Comparison of ENCODE assay signal across 8 cellular contexts in the genomic region with DNA sequence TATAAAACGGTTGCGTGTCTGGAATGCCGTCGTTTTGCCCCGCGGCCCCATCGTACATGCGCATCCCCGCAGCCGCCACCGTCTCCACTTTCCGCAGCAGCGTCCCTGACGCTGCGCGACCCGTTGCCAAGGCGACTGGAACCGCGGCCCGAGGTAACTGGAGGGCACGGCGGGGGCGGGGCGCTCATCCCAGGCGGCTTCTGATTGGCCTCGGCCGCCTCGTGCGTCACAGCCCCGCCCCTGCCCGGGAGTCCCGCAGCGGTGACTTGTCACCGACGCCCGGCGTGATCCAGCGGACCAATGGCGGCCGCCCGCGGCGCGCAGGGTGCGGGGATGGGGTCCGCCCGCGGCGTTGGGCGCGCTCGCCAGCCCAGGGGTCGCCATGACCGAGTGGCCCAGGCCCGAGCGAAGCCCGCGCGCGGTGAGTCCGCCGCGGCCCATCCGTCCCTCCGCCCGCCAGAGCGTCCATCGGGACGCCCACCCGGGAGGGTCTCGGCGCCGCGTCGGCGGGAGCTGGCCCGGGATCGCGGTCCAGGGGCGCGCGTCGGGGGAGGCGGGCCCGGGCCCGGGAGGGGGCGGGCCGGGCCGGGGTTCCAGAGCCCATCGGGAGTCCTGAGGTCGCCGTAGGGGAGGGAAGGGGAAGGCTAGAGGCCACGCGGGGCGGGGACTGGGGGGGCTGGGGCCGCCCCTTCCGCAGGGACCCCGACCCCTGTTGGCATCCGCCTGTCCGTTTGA. TPM values are rescaled to one million over a fixed set of nuclear protein-coding genes. Genes with fewer than 3 reads are reported as not detected.
DNase-seq lines count a peak whose midpoint lies in the region; ATAC-seq lines count a peak whose summit lies in the region.

A gene with protein sequence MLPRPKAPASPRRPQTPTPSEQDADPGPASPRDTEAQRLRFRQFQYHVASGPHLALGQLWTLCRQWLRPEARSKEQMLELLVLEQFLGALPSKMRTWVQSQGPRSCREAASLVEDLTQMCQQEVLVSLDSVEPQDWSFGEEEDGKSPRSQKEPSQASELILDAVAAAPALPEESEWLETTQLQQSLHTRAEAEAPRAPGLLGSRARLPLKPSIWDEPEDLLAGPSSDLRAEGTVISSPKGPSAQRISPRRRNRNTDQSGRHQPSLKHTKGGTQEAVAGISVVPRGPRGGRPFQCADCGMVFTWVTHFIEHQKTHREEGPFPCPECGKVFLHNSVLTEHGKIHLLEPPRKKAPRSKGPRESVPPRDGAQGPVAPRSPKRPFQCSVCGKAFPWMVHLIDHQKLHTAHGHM (plus strand): TSS at position 285 of the 735 bp plus-strand sequence. CDS start 3,812 bp downstream, outside the sequence.

- H3K27ac Mint-ChIP-seq in activated CD4-positive, alpha-beta T cell treated with anti-CD3 and anti-CD28 coated beads, Interleukin-2, amount 10 ng/mL, durations not matched to agents 7 days and 5 days = peak within 1 kb of the TSS; percentile 76
- H3K27ac Mint-ChIP-seq in activated naive CD8-positive, alpha-beta T cell treated with anti-CD3 and anti-CD28 coated beads, Interleukin-2, amount 50 U/mL, for 24 hours = no peak within 1 kb of the TSS

- H3K4me1 Mint-ChIP-seq in activated CD4-positive, alpha-beta T cell treated with anti-CD3 and anti-CD28 coated beads, Interleukin-2, amount 10 ng/mL, durations not matched to agents 7 days and 5 days = peaks cover 4% of the 10 kb centered on the region
- H3K4me1 Mint-ChIP-seq in activated naive CD8-positive, alpha-beta T cell treated with anti-CD3 and anti-CD28 coated beads, Interleukin-2, amount 50 U/mL, for 24 hours = no peaks in the 10 kb centered on the region

- CTCF ChIA-PET in activated CD4-positive, alpha-beta T cell treated with anti-CD3 and anti-CD28 coated beads, Interleukin-2, amount 10 ng/mL, durations not matched to agents 7 days and 5 days (lab: Charles Lee) = no interaction called here

- H3K9me3 Mint-ChIP-seq in activated CD4-positive, alpha-beta T cell treated with anti-CD3 and anti-CD28 coated beads, Interleukin-2, amount 10 ng/mL, durations not matched to agents 7 days and 5 days = peaks cover 32% of the 10 kb centered on the region
- H3K9me3 Mint-ChIP-seq in activated naive CD8-positive, alpha-beta T cell treated with anti-CD3 and anti-CD28 coated beads, Interleukin-2, amount 50 U/mL, for 24 hours = peaks cover 36% of the 10 kb centered on the region

- peaks cover 6% of the 10 kb centered on the region for H3K27me3 Mint-ChIP-seq in activated CD4-positive, alpha-beta T cell treated with anti-CD3 and anti-CD28 coated beads, Interleukin-2, amount 10 ng/mL, durations not matched to agents 7 days and 5 days
- peaks cover 26% of the 10 kb centered on the region for H3K27me3 Mint-ChIP-seq in activated naive CD8-positive, alpha-beta T cell treated with anti-CD3 and anti-CD28 coated beads, Interleukin-2, amount 50 U/mL, for 24 hours

- peaks cover 10% of the 10 kb centered on the region for H3K36me3 Mint-ChIP-seq in activated CD4-positive, alpha-beta T cell treated with anti-CD3 and anti-CD28 coated beads, Interleukin-2, amount 10 ng/mL, durations not matched to agents 7 days and 5 days (ENCODE audit: low read depth)
- peaks cover 26% of the 10 kb centered on the region for H3K36me3 Mint-ChIP-seq in activated naive CD8-positive, alpha-beta T cell treated with anti-CD3 and anti-CD28 coated beads, Interleukin-2, amount 50 U/mL, for 24 hours (ENCODE audit: low read depth)

- intact Hi-C loops in left ventricle myocardium superior (cut with micrococcal nuclease) = no loop called here

- H3K4me3 Mint-ChIP-seq in activated CD4-positive, alpha-beta T cell treated with anti-CD3 and anti-CD28 coated beads, Interleukin-2, amount 10 ng/mL, durations not matched to agents 7 days and 5 days = peak within 1 kb of the TSS; percentile 48
- no peak within 1 kb of the TSS for H3K4me3 Mint-ChIP-seq in activated naive CD8-positive, alpha-beta T cell treated with anti-CD3 and anti-CD28 coated beads, Interleukin-2, amount 50 U/mL, for 24 hours

- ATAC-seq in activated naive CD8-positive, alpha-beta T cell treated with anti-CD3 and anti-CD28 coated beads, Interleukin-2, amount 50 U/mL, for 24 hours = no peak
- ATAC-seq in left ventricle myocardium superior = peak; percentile 99
- ATAC-seq in GM18909 (IDR thresholded peaks at IDR 0.05; ENCODE audit: poor library complexity, unreplicated experiment) = no peak

- POLR2A ChIA-PET in activated CD4-positive, alpha-beta T cell treated with anti-CD3 and anti-CD28 coated beads, Interleukin-2, amount 10 ng/mL, durations not matched to agents 7 days and 5 days (lab: Charles Lee) = no interaction called here

- DNase-seq in activated CD4-positive, alpha-beta T cell treated with anti-CD3 and anti-CD28 coated beads, Interleukin-2, amount 10 ng/mL, durations not matched to agents 7 days and 5 days = peak; percentile 17
- no peak for DNase-seq in activated CD4-positive, alpha-beta T cell treated with anti-CD3 and anti-CD28 coated beads, Interleukin-2, amount 50 U/mL, for 1 hour
- peak; percentile 16 for DNase-seq in activated naive CD8-positive, alpha-beta T cell treated with anti-CD3 and anti-CD28 coated beads, Interleukin-2, amount 50 U/mL, for 24 hours
- DNase-seq in left ventricle myocardium superior (peak; percentile 94), pons (ENCODE audit: low spot score) (peak; percentile 85), NOMO-1 treated with dmso at 0.1 percent for 144 hours (lab: John Stamatoyannopoulos, UW; ENCODE audit: unreplicated experiment) (no peak)
- no peak for DNase-seq in effector CD4-positive, alpha-beta T cell

RNA-seq across cellular contexts. Expression of the gene that starts here (rescaled TPM):
- not detected for total RNA-seq in activated CD4-positive, alpha-beta T cell treated with anti-CD3 and anti-CD28 coated beads, Interleukin-2, amount 10 ng/mL, durations not matched to agents 7 days and 5 days
- not detected for total RNA-seq in left ventricle myocardium superior

Comparison
In these comparisons a context has a peak if more than half of its experiments do, and no peak if none do; other contexts are left out.
1. Peak in DNase-seq in activated CD4-positive, alpha-beta T cell treated with anti-CD3 and anti-CD28 coated beads, Interleukin-2, amount 10 ng/mL, durations not matched to agents 7 days and 5 days; RNA of the gene not detected or under 1 TPM.
2. Peak in DNase-seq and ATAC-seq in left ventricle myocardium superior; RNA of the gene not detected or under 1 TPM.
3. DNase-seq: peak in activated naive CD8-positive, alpha-beta T cell treated with anti-CD3 and anti-CD28 coated beads, Interleukin-2, amount 50 U/mL, for 24 hours (single experiment) and pons (single experiment); none in activated CD4-positive, alpha-beta T cell treated with anti-CD3 and anti-CD28 coated beads, Interleukin-2, amount 50 U/mL, for 1 hour (single experiment), effector CD4-positive, alpha-beta T cell (single experiment) and NOMO-1 treated with dmso at 0.1 percent for 144 hours (single experiment).